In the genomic region with DNA sequence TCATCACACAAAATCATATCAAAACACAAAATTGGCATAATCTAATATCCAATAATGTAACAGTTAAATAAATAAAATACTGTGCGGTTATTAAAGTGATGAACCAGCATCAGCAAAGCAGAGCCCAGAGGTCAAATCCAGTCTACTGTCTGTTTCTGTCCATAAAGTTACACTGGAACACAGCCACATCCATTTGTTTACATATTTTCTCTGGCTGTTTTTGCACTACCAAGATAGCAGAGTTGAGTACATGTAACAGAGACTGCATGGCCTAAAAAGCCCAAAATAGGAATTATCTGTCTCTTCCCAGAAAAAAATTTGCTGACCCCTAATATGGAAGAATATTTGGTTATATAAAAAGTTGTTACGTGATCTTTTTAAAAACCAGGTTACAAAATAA, we compare ENCODE assay signal across 19 cellular contexts.
"Had no signal": no experiment of that assay in that cellular context is flagged by ENCODE, and none has a peak within 500 bp of the region (broad histone marks: within the 10 kb centered on the region; RNA-seq: fewer than 3 reads in every experiment).

No MANE protein-coding gene starts in this region.

- H3K4me3 ChIP-seq: ascending aorta, esophagus muscularis mucosa, heart right ventricle, left lung, prostate gland, spleen, thyroid gland, upper lobe of right lung had no signal

- H3K27ac ChIP-seq: ascending aorta, brain microvascular endothelial cell, esophagus muscularis mucosa, heart right ventricle, left lung, prostate gland, spleen, upper lobe of right lung had no signal

- H3K9me3 ChIP-seq: ascending aorta, esophagus muscularis mucosa, heart right ventricle, left lung, prostate gland, spleen, thyroid gland, upper lobe of right lung had no signal

- DNase-seq: activated CD4-positive, alpha-beta T cell treated with anti-CD3 and anti-CD28 coated beads for 1 hour; activated gamma-delta T cell treated with Interleukin-2 at 50 U/mL for 16 hours; activated T-cell treated with anti-CD3 and anti-CD28 coated beads, Interleukin-2, amount 50 U/mL, for 1 hour; brain microvascular endothelial cell; caudate nucleus; effector memory CD8-positive, alpha-beta T cell; heart right ventricle; left lung; midbrain; spleen; stimulated activated CD4-positive, alpha-beta T cell treated with anti-CD3 and anti-CD28 coated beads, Interleukin-4, amount 100 ng/mL, for 1 hour; stimulated activated naive CD8-positive, alpha-beta T cell treated with anti-CD3 and anti-CD28 coated beads, Interleukin-15, Interleukin-2, amounts not matched to agents 100 U/mL and 50 U/mL, for 24 hours; thyroid gland; upper lobe of right lung had no signal

- H3K4me1 ChIP-seq: ascending aorta, prostate gland had no signal

- FAIRE-seq: colon had no signal

- ATAC-seq: effector memory CD8-positive, alpha-beta T cell; left lung; natural killer cell treated with Interleukin-12 subunit alpha and Interleukin-12 subunit beta and Interleukin-15 and Interleukin-18, amount 100 ng/mL, for 72 hours; stimulated activated naive CD8-positive, alpha-beta T cell treated with anti-CD3 and anti-CD28 coated beads, Interleukin-15, Interleukin-2, amounts not matched to agents 100 U/mL and 50 U/mL, for 24 hours; upper lobe of right lung had no signal

- H3K36me3 ChIP-seq: ascending aorta, brain microvascular endothelial cell, esophagus muscularis mucosa, heart right ventricle, left lung, prostate gland, thyroid gland, upper lobe of right lung had no signal

- H3K27me3 ChIP-seq: ascending aorta, brain microvascular endothelial cell, esophagus muscularis mucosa, heart right ventricle, left lung, spleen, thyroid gland, upper lobe of right lung had no signal
